ENCODE assay signal across 8 cellular contexts in genomic region chr17:18857864-18858566, GRCh38. TPM values are rescaled to one million over a fixed set of nuclear protein-coding genes. Genes with fewer than 3 reads are reported as not detected.
A peak's percentile ranks its signal among the peaks of the same experiment; 100 is the strongest.
DNase-seq lines count a peak whose midpoint lies in the region; ATAC-seq and TF ChIP-seq lines count a peak whose summit lies in the region.

A gene with protein sequence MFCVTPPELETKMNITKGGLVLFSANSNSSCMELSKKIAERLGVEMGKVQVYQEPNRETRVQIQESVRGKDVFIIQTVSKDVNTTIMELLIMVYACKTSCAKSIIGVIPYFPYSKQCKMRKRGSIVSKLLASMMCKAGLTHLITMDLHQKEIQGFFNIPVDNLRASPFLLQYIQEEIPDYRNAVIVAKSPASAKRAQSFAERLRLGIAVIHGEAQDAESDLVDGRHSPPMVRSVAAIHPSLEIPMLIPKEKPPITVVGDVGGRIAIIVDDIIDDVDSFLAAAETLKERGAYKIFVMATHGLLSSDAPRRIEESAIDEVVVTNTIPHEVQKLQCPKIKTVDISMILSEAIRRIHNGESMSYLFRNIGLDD (plus strand): TSS chr17:18858131. CDS start chr17:18865834, 7,703 bp downstream.

- H3K4me3 Mint-ChIP-seq in activated T-cell treated with anti-CD3 and anti-CD28 coated beads, Interleukin-2, amount 50 U/mL, for 24 hours: peak within 1 kb of the TSS; percentile 91

- peaks cover 56% of the 10 kb centered on the region for H3K4me1 Mint-ChIP-seq in activated T-cell treated with anti-CD3 and anti-CD28 coated beads, Interleukin-2, amount 50 U/mL, for 24 hours (ENCODE audit: low read depth)

- H3K4me1 ChIP-seq in Panc1 (ENCODE audit: control insufficient read depth, insufficient read depth, low read length) (peaks cover 12% of the 10 kb centered on the region), mucosa of rectum (ENCODE audit: control insufficient read depth in 2 of 2, insufficient read depth in 2 of 2, low read length in 2 of 2) (peaks cover 8 to 15% of the 10 kb centered on the region in 2 donors)

- POLR2A ChIA-PET in Panc1 (lab: Charles Lee): interaction anchor here (0.6 kb wide), 1 partner anchor 56 kb away, joined by 9 read pairs; no protein-coding TSS in a partner anchor

- H3K9me3 Mint-ChIP-seq in activated T-cell treated with anti-CD3 and anti-CD28 coated beads, Interleukin-2, amount 50 U/mL, for 24 hours: no peaks in the 10 kb centered on the region

- H3K9me3 ChIP-seq in KOPT-K1 (ENCODE audit: insufficient read depth, low read length, poor library complexity, severe bottlenecking): no peaks in the 10 kb centered on the region
- H3K9me3 ChIP-seq in Panc1 (ENCODE audit: control insufficient read depth, insufficient read depth, low read depth, low read length): no peaks in the 10 kb centered on the region
- H3K9me3 ChIP-seq in mucosa of rectum (ENCODE audit: control insufficient read depth in 2 of 2, low read length in 2 of 2): no peaks in the 10 kb centered on the region

- ATAC-seq in GM21717 (IDR thresholded peaks at IDR 0.05; ENCODE audit: unreplicated experiment) (peak; percentile 42), Panc1 (peak; percentile 93)

- peak within 1 kb of the TSS; percentile 90 for H3K27ac Mint-ChIP-seq in activated T-cell treated with anti-CD3 and anti-CD28 coated beads, Interleukin-2, amount 50 U/mL, for 24 hours

- in situ Hi-C loops in Panc1 (cut with HindIII; ENCODE audit: low pct_unique_long_range_greater_than_20kb, low sequenced_read_pairs): no loop called here

- DNase-seq in D341Med (ENCODE audit: low spot score): peak; percentile 95
- peak; percentile 67 for DNase-seq in Panc1 (ENCODE audit: low read depth, low spot score)
- DNase-seq in activated T-cell treated with anti-CD3 and anti-CD28 coated beads, Interleukin-2, amount 50 U/mL, for 24 hours: peak; percentile 93
- no peak for DNase-seq in epithelial cell of proximal tubule (ENCODE audit: low read depth)
- DNase-seq in stimulated activated CD8-positive, alpha-beta memory T cell treated with anti-CD3 and anti-CD28 coated beads, Interleukin-4, amount 100 ng/mL, for 24 hours (ENCODE audit: low read depth): peak; percentile 89

- peaks cover 13% of the 10 kb centered on the region for H3K36me3 Mint-ChIP-seq in activated T-cell treated with anti-CD3 and anti-CD28 coated beads, Interleukin-2, amount 50 U/mL, for 24 hours (ENCODE audit: low read depth)

- H3K4me3 ChIP-seq in Panc1 (ENCODE audit: low read depth in 2 of 2, low read length in 2 of 2) (peak within 1 kb of the TSS; percentile 70 to 82), epithelial cell of proximal tubule (ENCODE audit: low read depth, low read length) (peak within 1 kb of the TSS; percentile 81), mucosa of rectum (ENCODE audit: low read length in 2 of 2) (peak within 1 kb of the TSS; percentile 83 to 86)

- H3K27me3 ChIP-seq in Panc1 (ENCODE audit: control insufficient read depth, insufficient read depth, low read length): no peaks in the 10 kb centered on the region
- no peaks in the 10 kb centered on the region for H3K27me3 ChIP-seq in mucosa of rectum (ENCODE audit: control insufficient read depth in 2 of 2, insufficient read depth in 2 of 2, low read length in 2 of 2)

- intact Hi-C loops in Panc1 (cut with micrococcal nuclease; ENCODE audit: unreplicated experiment): no loop called here

- BruUV-seq in Panc1 (replicated peaks; lab: Mats Ljungman, UMichigan): no TSS peak

- H3K27ac ChIP-seq in KOPT-K1 (ENCODE audit: low read depth, low read length, poor library complexity, severe bottlenecking) (peak within 1 kb of the TSS; percentile 80), Panc1 (ENCODE audit: low read length) (peak within 1 kb of the TSS; percentile 83), mucosa of rectum (ENCODE audit: low read depth in 2 of 2, low read length in 2 of 2) (peak within 1 kb of the TSS; percentile 80 to 82)

- CTCF ChIA-PET in Panc1 (lab: Charles Lee): no interaction called here

- H3K36me3 ChIP-seq in KOPT-K1 (ENCODE audit: insufficient read depth, low read length) (no peaks in the 10 kb centered on the region), Panc1 (ENCODE audit: control insufficient read depth, insufficient read depth, low read length) (no peaks in the 10 kb centered on the region), mucosa of rectum (ENCODE audit: control insufficient read depth in 2 of 2, insufficient read depth in 2 of 2, low read length in 2 of 2) (no peaks in the 10 kb centered on the region)

- TF ChIP-seq CTCF in Panc1 (IDR thresholded peaks at IDR 0.05) (no peak), epithelial cell of proximal tubule (conservative IDR thresholded peaks at IDR 0.05; ENCODE audit: low read depth, low read length) (no peak)

- no peaks in the 10 kb centered on the region for H3K27me3 Mint-ChIP-seq in activated T-cell treated with anti-CD3 and anti-CD28 coated beads, Interleukin-2, amount 50 U/mL, for 24 hours

- H3K9ac ChIP-seq in mucosa of rectum (ENCODE audit: low read depth in 1 of 2, low read length in 2 of 2): peak within 1 kb of the TSS; percentile 65 to 87

RNA-seq across cellular contexts. Expression of the gene that starts here (rescaled TPM):
- total RNA-seq in Panc1 (2021; ENCODE audit: unreplicated experiment) (25.3 TPM), epithelial cell of proximal tubule (20.5 and 30.2 TPM in 2 replicates)
- 16.9 TPM for polyA plus RNA-seq in Panc1 (2012; ENCODE audit: insufficient read length)
